20 cellular contexts compared by ENCODE assay signal in the genomic region with DNA sequence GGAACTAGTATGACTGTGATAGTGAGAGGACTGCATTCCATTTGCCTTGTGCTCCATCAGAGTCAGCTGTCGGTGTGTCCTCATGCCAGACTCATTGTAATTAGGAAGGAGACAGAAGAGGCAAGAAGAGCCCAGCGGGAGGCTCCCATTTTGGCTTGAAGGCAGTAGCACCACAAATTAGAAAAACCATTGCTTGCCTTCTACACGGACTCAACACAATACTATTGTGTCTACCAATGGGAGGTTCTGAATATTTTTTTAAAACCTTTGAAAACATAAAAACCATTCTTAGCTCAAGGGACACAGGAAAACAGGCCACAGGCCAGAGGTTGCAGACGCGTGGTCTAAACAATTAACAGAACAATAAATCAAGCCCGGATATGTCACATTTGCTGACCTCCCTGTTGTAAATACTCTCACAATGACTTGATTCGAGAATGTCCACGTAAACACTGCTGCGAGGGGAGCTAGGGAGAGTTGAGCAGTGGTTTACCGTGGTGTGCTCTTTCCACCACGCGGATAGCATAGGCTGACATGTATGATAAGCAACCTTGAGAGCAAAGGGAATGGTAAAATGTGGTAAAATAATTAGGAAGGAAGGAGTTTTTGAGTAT. TPM values are rescaled to one million over a fixed set of nuclear protein-coding genes. Genes with fewer than 3 reads are reported as not detected.
DNase-seq lines count a peak whose midpoint lies in the region; ATAC-seq and TF ChIP-seq lines count a peak whose summit lies in the region.
"Had no signal": no experiment of that assay in that cellular context is flagged by ENCODE, and none has a peak within 500 bp of the region (broad histone marks: within the 10 kb centered on the region; RNA-seq: fewer than 3 reads in every experiment).

No MANE protein-coding gene starts in this region.

- no peak overlapping the region for H3K14ac ChIP-seq in neuronal stem cell (ENCODE audit: low read length)

- no peak overlapping the region for H4K8ac ChIP-seq in neuronal stem cell (ENCODE audit: low read depth, low read length)

- intact Hi-C loops in heart right ventricle (cut with DNase I) = no loop called here

- H3K9me3 ChIP-seq in heart right ventricle (no peaks in the 10 kb centered on the region), neuronal stem cell (replicated peaks in 1 of 2; ENCODE audit: control insufficient read depth in 2 of 2, insufficient read depth in 1 of 2, low read depth in 1 of 2, low read length in 2 of 2) (peaks cover 0 to 2% of the 10 kb centered on the region in 2 donors)
- H3K9me3 ChIP-seq: thoracic aorta had no signal

- H2BK12ac ChIP-seq in neuronal stem cell (ENCODE audit: low read length) = no peak overlapping the region

- no peak overlapping the region for H3K18ac ChIP-seq in neuronal stem cell (ENCODE audit: low read length)

- no peak overlapping the region for H2BK5ac ChIP-seq in neuronal stem cell (ENCODE audit: low read length)

- no peak for TF ChIP-seq CTCF in heart right ventricle (IDR thresholded peaks at IDR 0.05)

- H3K4me1 ChIP-seq in heart right ventricle = peaks cover 6 to 82% (median 62%) of the 10 kb centered on the region in 9 donors
- H3K4me1 ChIP-seq in rectal smooth muscle tissue (ENCODE audit: control insufficient read depth, insufficient read depth, low read length) = peaks cover 26% of the 10 kb centered on the region
- H3K4me1 ChIP-seq in neuronal stem cell (ENCODE audit: control insufficient read depth in 2 of 2, insufficient read depth in 1 of 2, low read depth in 1 of 2, low read length in 2 of 2) = peaks cover 6 to 22% of the 10 kb centered on the region in 2 donors

- no peak overlapping the region for H2BK15ac ChIP-seq in neuronal stem cell (ENCODE audit: low read length)

- 48 to 58% methylated on average over 12 of the region's 12 CpGs for WGBS in heart right ventricle, 2 donors
- WGBS in neuronal stem cell (ENCODE audit: extremely low coverage in 2 of 2, insufficient read length in 2 of 2, insufficient replicate concordance in 1 of 2), 2 donors = no CpG with 5 or more reads among the region's 12 CpGs

- no peak overlapping the region for H2AFZ ChIP-seq in neuronal stem cell (ENCODE audit: low read length)

- H3K27me3 ChIP-seq in heart right ventricle (no peaks in the 10 kb centered on the region), rectal smooth muscle tissue (ENCODE audit: control insufficient read depth, insufficient read depth, low read length) (no peaks in the 10 kb centered on the region), neuronal stem cell (ENCODE audit: control insufficient read depth in 3 of 3, insufficient read depth in 3 of 3, low read depth in 1 of 3, low read length in 3 of 3) (peaks cover 0 to 17% (median 0%) of the 10 kb centered on the region in 3 experiments)

- ATAC-seq in heart right ventricle = peak in 7 of 8 donors; percentile 12 to 72 (median 50)
- no peak for ATAC-seq in HG02763 (IDR thresholded peaks at IDR 0.05; ENCODE audit: unreplicated experiment)
- ATAC-seq: activated naive CD8-positive, alpha-beta T cell treated with anti-CD3 and anti-CD28 coated beads, Interleukin-2, amount 50 U/mL, for 24 hours; activated T-cell treated with anti-CD3 and anti-CD28 coated beads, Interleukin-2, amount 50 U/mL, for 4 hours; Panc1; sciatic nerve had no signal

- H3K4me2 ChIP-seq in neuronal stem cell (ENCODE audit: insufficient read depth, low read length, poor library complexity, severe bottlenecking) = no peak overlapping the region

- no peaks in the 10 kb centered on the region for H3K36me3 ChIP-seq in heart right ventricle
- no peaks in the 10 kb centered on the region for H3K36me3 ChIP-seq in rectal smooth muscle tissue (ENCODE audit: control insufficient read depth, insufficient read depth, low read length)
- no peaks in the 10 kb centered on the region for H3K36me3 ChIP-seq in neuronal stem cell (replicated peaks in 1 of 2; ENCODE audit: control insufficient read depth in 2 of 2, insufficient read depth in 2 of 2, low read length in 2 of 2)
- H3K36me3 ChIP-seq: thoracic aorta had no signal

- H3K23ac ChIP-seq in neuronal stem cell (ENCODE audit: low read depth, low read length, poor library complexity) = no peak overlapping the region

- H4K91ac ChIP-seq in neuronal stem cell (ENCODE audit: low read depth, low read length, poor library complexity) = no peak overlapping the region

- H2AK5ac ChIP-seq in neuronal stem cell (ENCODE audit: low read depth, low read length) = no peak overlapping the region

- H3K27ac ChIP-seq in heart right ventricle (peak overlapping the region in 5 of 10 donors; percentile 56 to 68 (median 63)), rectal smooth muscle tissue (ENCODE audit: low read depth, low read length) (peak overlapping the region; percentile 53), neuronal stem cell (replicated peaks; ENCODE audit: low read length) (no peak overlapping the region)
- H3K27ac ChIP-seq: thoracic aorta had no signal

- no peak overlapping the region for H3K4ac ChIP-seq in neuronal stem cell (ENCODE audit: low read length)

- H3K4me3 ChIP-seq in heart right ventricle (no peak overlapping the region), rectal smooth muscle tissue (ENCODE audit: low read length) (no peak overlapping the region), neuronal stem cell (ENCODE audit: low read length in 2 of 2) (no peak overlapping the region)
- H3K4me3 ChIP-seq: thoracic aorta had no signal

- H3K9ac ChIP-seq in rectal smooth muscle tissue (ENCODE audit: low read length) (no peak overlapping the region), neuronal stem cell (ENCODE audit: low read depth, low read length, poor library complexity) (no peak overlapping the region)

- DNase-seq in NCI-H1105 treated with DMSO at 0.1 percent for 48 hours (lab: John Stamatoyannopoulos, UW) (peak; percentile 52), NCI-H1105 (lab: John Stamatoyannopoulos, UW) (no peak), NCI-H446 treated with DMSO at 0.1 percent for 48 hours (lab: John Stamatoyannopoulos, UW) (peak; percentile 61), heart right ventricle (peak in 1 of 2 donors; percentile 33), neuronal stem cell (ENCODE audit: low spot score) (no peak), RPMI8226 (no peak)
- DNase-seq: 8988T; activated CD4-positive, alpha-beta T cell treated with anti-CD3 and anti-CD28 coated beads, Interleukin-2, amount 50 U/mL, for 4 hours; activated naive CD8-positive, alpha-beta T cell treated with anti-CD3 and anti-CD28 coated beads, Interleukin-2, amount 50 U/mL, for 24 hours; activated T-cell treated with anti-CD3 and anti-CD28 coated beads, Interleukin-2, amount 50 U/mL, for 4 hours; CD4-positive, alpha-beta T cell; effector CD8-positive, alpha-beta T cell; HCEC 1CT; NCI-H510A; stimulated activated CD4-positive, alpha-beta T cell treated with anti-CD3 and anti-CD28 coated beads, Interleukin-4, amount 100 ng/mL, for 24 hours had no signal

- H3K79me1 ChIP-seq in neuronal stem cell (ENCODE audit: low read depth, low read length) = no peaks in the 10 kb centered on the region

- no peak overlapping the region for H2BK120ac ChIP-seq in neuronal stem cell (ENCODE audit: low read depth, low read length)

RNA-seq across cellular contexts. Expression of a gene that starts 13.6 kb away (rescaled TPM):
- total RNA-seq in heart right ventricle = 1 to 10 TPM; 1.1 to 4.1 (median 2.0) TPM
- 1 to 10 TPM; 1.4 to 4.9 TPM for polyA plus RNA-seq in heart right ventricle
- 32.7 TPM for polyA plus RNA-seq in neuronal stem cell (2013, experiment 1 of 2)
- 34.5 TPM for polyA plus RNA-seq in neuronal stem cell (2013, experiment 2 of 2)

RNA-seq across cellular contexts. Expression of a gene that starts 35.0 kb away (rescaled TPM):
- total RNA-seq in heart right ventricle = 100 to 1,000 TPM; 146 to 222 (median 187) TPM
- 10 to 100 TPM; 19.1 to 68.9 TPM for polyA plus RNA-seq in heart right ventricle
- 1.4 TPM for polyA plus RNA-seq in neuronal stem cell (2013, experiment 1 of 2)
- 1.0 TPM for polyA plus RNA-seq in neuronal stem cell (2013, experiment 2 of 2)

Comparison
In these comparisons a context has a peak if more than half of its experiments do, and no peak if none do; other contexts are left out.
1. DNase-seq: peak in NCI-H1105 treated with DMSO at 0.1 percent for 48 hours (single experiment) and NCI-H446 treated with DMSO at 0.1 percent for 48 hours (single experiment); none in NCI-H1105 (single experiment), neuronal stem cell (single experiment) and RPMI8226 (single experiment).